ENCODE assay signal across 1 cellular context in the genomic region with DNA sequence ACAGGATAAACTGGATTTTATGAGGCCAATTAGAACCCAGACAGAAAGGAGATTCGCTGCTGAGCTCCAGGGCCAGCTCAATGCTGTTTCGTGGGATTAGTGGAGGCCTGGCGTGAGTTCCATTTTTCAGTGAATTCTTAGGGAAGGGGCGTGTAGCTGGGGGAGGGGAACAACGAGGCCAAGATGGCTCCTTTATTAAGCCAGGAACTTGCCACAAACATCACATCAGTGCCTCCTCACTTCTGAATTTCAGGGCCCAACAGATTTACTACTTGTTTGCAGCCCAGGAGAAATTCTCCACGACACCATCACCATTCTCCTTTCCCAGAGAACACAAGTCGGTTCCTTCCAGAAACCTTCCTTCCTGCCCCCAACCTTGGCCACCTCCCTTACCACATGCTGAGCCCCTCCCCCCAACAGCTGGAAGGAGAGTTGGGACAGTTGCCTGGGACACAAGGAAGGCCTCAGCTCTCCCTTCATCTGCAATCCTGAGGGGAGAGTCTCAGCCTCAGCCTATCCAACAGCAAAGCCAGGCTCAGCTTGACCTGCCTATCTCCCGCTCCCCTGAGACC.
A peak's percentile ranks its signal among the peaks of the same experiment; 100 is the strongest.
TF ChIP-seq lines count a peak whose summit lies in the region.

No MANE protein-coding gene starts in this region.

TF ChIP-seq in WTC11, 78 proteins besides CTCF, POLR2A, EP300 and RAD21 (continued from another document):
- peak; percentile 60; the same call in 1 of the 2 replicates for TF ChIP-seq ARID4B (CRISPR knock-in tag; IDR thresholded peaks at IDR 0.05; ENCODE audit: borderline replicate concordance)
- TF ChIP-seq, protein P1, sequence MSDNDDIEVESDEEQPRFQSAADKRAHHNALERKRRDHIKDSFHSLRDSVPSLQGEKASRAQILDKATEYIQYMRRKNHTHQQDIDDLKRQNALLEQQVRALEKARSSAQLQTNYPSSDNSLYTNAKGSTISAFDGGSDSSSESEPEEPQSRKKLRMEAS (CRISPR knock-in tag; IDR thresholded peaks at IDR 0.05) = peak; percentile 80
